In genomic region chr22:28679611-28680287, GRCh38 we compare ENCODE assay signal across 1 cellular context.
TF ChIP-seq lines count a peak whose summit lies in the region.

TSS of gene TTC28 (minus strand) at chr22:28679840. CDS start at chr22:28679723, 117 bp downstream.

TF ChIP-seq in H1, 55 proteins besides CTCF, POLR2A, EP300 and RAD21:
- peak; percentile 58 for TF ChIP-seq PHF8 (conservative IDR thresholded peaks at IDR 0.05; ENCODE audit: low read depth, low read length)
- peak; percentile 75; the same call in 1 of the 2 replicates for TF ChIP-seq JUND (IDR thresholded peaks at IDR 0.05; ENCODE audit: low read length)
- peak; percentile 60; the same call in 1 of the 2 replicates for TF ChIP-seq TAF1 (IDR thresholded peaks at IDR 0.05; ENCODE audit: low read depth, low read length)
- TF ChIP-seq BACH1 (IDR thresholded peaks at IDR 0.05; ENCODE audit: low read length): peak; percentile 26; the same call in 1 of the 2 replicates
- TF ChIP-seq TCF12 (IDR thresholded peaks at IDR 0.05; ENCODE audit: low read depth, low read length): 0 out of 2 replicates have a peak, but pooled peaks have one; percentile 9
- peak; percentile 74 for TF ChIP-seq MAX (IDR thresholded peaks at IDR 0.05)
- peak; percentile 82 for TF ChIP-seq E2F6 (IDR thresholded peaks at IDR 0.05)
- peak; percentile 54 for TF ChIP-seq KDM4A (IDR thresholded peaks at IDR 0.05; ENCODE audit: low read depth, low read length, severe bottlenecking)
